Comparison of ENCODE assay signal across 1 cellular context in genomic region chr16:88527937-88528743, GRCh38.
A peak's percentile ranks its signal among the peaks of the same experiment; 100 is the strongest.
TF ChIP-seq lines count a peak whose summit lies in the region.

No MANE protein-coding gene starts in this region.

TF ChIP-seq in HepG2, 621 proteins besides CTCF, POLR2A, EP300 and RAD21 (continued from another document):
- TF ChIP-seq HNF1B (CRISPR knock-in tag; IDR thresholded peaks at IDR 0.05) (no peak), MTA1 (CRISPR knock-in tag; IDR thresholded peaks at IDR 0.05; ENCODE audit: borderline replicate concordance) (0 out of 2 replicates have a peak, but pooled peaks have one; percentile 5), ZNF407 (CRISPR knock-in tag; IDR thresholded peaks at IDR 0.05; ENCODE audit: not compliant biosample characterization) (no peak), RBM22 (optimal IDR thresholded peaks at IDR 0.05; ENCODE audit: low read length) (peak; percentile 31), ZNF569 (CRISPR knock-in tag; IDR thresholded peaks at IDR 0.05; ENCODE audit: borderline replicate concordance) (no peak)
